Comparison of ENCODE assay signal across 1 cellular context in the genomic region with DNA sequence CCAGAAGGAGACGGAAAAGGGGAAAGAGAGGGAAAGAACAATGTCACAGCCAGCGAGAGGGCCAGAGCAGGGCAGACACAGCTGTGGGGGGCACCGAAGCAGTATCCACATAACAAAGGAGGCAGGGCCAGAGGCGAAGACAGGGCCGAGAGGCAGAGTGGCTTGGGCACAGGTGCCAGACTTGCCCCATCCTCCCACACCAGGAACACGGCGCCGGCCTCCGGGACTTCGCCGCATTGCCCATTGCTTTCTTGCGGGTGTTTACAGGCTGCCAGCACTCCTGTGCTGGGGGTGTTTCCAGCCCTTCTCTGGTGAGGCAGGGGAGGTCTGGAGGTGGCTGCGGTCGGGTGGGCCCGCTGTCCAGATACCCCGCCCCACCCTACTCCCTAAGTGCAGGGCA.
TF ChIP-seq lines count a peak whose summit lies in the region.

No MANE protein-coding gene starts in this region.

TF ChIP-seq in WTC11, 78 proteins besides CTCF, POLR2A, EP300 and RAD21 (continued from another document):
- TF ChIP-seq, protein P1, sequence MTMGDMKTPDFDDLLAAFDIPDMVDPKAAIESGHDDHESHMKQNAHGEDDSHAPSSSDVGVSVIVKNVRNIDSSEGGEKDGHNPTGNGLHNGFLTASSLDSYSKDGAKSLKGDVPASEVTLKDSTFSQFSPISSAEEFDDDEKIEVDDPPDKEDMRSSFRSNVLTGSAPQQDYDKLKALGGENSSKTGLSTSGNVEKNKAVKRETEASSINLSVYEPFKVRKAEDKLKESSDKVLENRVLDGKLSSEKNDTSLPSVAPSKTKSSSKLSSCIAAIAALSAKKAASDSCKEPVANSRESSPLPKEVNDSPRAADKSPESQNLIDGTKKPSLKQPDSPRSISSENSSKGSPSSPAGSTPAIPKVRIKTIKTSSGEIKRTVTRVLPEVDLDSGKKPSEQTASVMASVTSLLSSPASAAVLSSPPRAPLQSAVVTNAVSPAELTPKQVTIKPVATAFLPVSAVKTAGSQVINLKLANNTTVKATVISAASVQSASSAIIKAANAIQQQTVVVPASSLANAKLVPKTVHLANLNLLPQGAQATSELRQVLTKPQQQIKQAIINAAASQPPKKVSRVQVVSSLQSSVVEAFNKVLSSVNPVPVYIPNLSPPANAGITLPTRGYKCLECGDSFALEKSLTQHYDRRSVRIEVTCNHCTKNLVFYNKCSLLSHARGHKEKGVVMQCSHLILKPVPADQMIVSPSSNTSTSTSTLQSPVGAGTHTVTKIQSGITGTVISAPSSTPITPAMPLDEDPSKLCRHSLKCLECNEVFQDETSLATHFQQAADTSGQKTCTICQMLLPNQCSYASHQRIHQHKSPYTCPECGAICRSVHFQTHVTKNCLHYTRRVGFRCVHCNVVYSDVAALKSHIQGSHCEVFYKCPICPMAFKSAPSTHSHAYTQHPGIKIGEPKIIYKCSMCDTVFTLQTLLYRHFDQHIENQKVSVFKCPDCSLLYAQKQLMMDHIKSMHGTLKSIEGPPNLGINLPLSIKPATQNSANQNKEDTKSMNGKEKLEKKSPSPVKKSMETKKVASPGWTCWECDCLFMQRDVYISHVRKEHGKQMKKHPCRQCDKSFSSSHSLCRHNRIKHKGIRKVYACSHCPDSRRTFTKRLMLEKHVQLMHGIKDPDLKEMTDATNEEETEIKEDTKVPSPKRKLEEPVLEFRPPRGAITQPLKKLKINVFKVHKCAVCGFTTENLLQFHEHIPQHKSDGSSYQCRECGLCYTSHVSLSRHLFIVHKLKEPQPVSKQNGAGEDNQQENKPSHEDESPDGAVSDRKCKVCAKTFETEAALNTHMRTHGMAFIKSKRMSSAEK (CRISPR knock-in tag; IDR thresholded peaks at IDR 0.05; ENCODE audit: borderline replicate concordance): no peak
- no peak for TF ChIP-seq ESRRA (CRISPR knock-in tag; IDR thresholded peaks at IDR 0.05; ENCODE audit: borderline replicate concordance)
